Comparison of ENCODE assay signal across 11 cellular contexts in genomic region chr2:40346535-40347354, GRCh38.
DNase-seq lines count a peak whose midpoint lies in the region; ATAC-seq, FAIRE-seq and TF ChIP-seq lines count a peak whose summit lies in the region.
"Had no signal": no experiment of that assay in that cellular context is flagged by ENCODE, and none has a peak within 500 bp of the region (broad histone marks: within the 10 kb centered on the region; RNA-seq: fewer than 3 reads in every experiment).

No MANE protein-coding gene starts in this region.

- intact Hi-C loops in pancreas (cut with DNase I): no loop called here

- DNase-seq in GM03348 (ENCODE audit: low spot score) (peak; percentile 55), pancreas (no peak)
- DNase-seq in stimulated activated naive CD4-positive, alpha-beta T cell (lab: John Stamatoyannopoulos, UW): no peak
- no peak for DNase-seq in NK-92 treated with Interleukin-12 subunit alpha and Interleukin-12 subunit beta, amount 100 ng/mL, for 24 hours (lab: John Stamatoyannopoulos, UW)
- DNase-seq in activated CD8-positive, alpha-beta memory T cell treated with anti-CD3 and anti-CD28 coated beads, Interleukin-2, amount 50 U/mL, for 48 hours: no peak

- no peak overlapping the region for H3K4me3 Mint-ChIP-seq in brain
- H3K4me3 Mint-ChIP-seq: central memory CD8-positive, alpha-beta T cell had no signal

- no peak for FAIRE-seq in pancreas (lab: Jason Lieb, UNC)

- H3K9me3 Mint-ChIP-seq in brain: no peaks in the 10 kb centered on the region
- H3K9me3 Mint-ChIP-seq: central memory CD8-positive, alpha-beta T cell had no signal

- peaks cover 38% of the 10 kb centered on the region for H3K4me1 Mint-ChIP-seq in brain
- H3K4me1 Mint-ChIP-seq: central memory CD8-positive, alpha-beta T cell had no signal

- ATAC-seq in HG02610 (IDR thresholded peaks at IDR 0.05; ENCODE audit: unreplicated experiment) (peak; percentile 66), pancreas (peak in 3 of 4 donors; percentile 23 to 51 (median 50)), esophagus mucosa (no peak)

- no peaks in the 10 kb centered on the region for H3K9me3 ChIP-seq in pancreas
- H3K9me3 ChIP-seq: tibial nerve had no signal

- H3K36me3 ChIP-seq in pancreas: no peaks in the 10 kb centered on the region
- H3K36me3 ChIP-seq: tibial nerve had no signal

- H3K27me3 Mint-ChIP-seq in brain: no peaks in the 10 kb centered on the region
- H3K27me3 Mint-ChIP-seq: central memory CD8-positive, alpha-beta T cell had no signal

- H3K27ac ChIP-seq in pancreas: no peak overlapping the region
- H3K27ac ChIP-seq: skin epidermis had no signal

- no peaks in the 10 kb centered on the region for H3K4me1 ChIP-seq in pancreas

- H3K27ac Mint-ChIP-seq in brain: peak overlapping the region in 3 of 5 experiments; percentile 38 to 40 (median 39)

- H3K4me3 ChIP-seq in pancreas: no peak overlapping the region
- H3K4me3 ChIP-seq: skin epidermis, tibial nerve had no signal

- no peaks in the 10 kb centered on the region for H3K27me3 ChIP-seq in pancreas
- H3K27me3 ChIP-seq: tibial nerve had no signal

- TF ChIP-seq CTCF in brain (conservative IDR thresholded peaks at IDR 0.05) (no peak), pancreas (IDR thresholded peaks at IDR 0.05) (no peak)

- peaks cover 8% of the 10 kb centered on the region for H3K36me3 Mint-ChIP-seq in brain

- 76 to 86% methylated on average over 3 of the region's 3 CpGs for whole genome bisulfite sequencing in pancreas, 2 donors
